28 cellular contexts compared by ENCODE assay signal in genomic region chr18:9991021-9992000, GRCh38.
"Had no signal": no experiment of that assay in that cellular context is flagged by ENCODE, and none has a peak within 500 bp of the region (broad histone marks: within the 10 kb centered on the region; RNA-seq: fewer than 3 reads in every experiment).

No MANE protein-coding gene starts in this region.

- H3K27ac Mint-ChIP-seq: activated B cell treated with CpG ODN at 0.5 μM for 24 hours; activated CD4-positive, alpha-beta T cell treated with anti-CD3 and anti-CD28 coated beads, Interleukin-2, amount 10 ng/mL, durations not matched to agents 24 days and 14 days; activated CD8-positive, alpha-beta memory T cell treated with anti-CD3 and anti-CD28 coated beads, Interleukin-2, amount 10 ng/mL, durations not matched to agents 7 days and 5 days; activated naive CD4-positive, alpha-beta T cell treated with anti-CD3 and anti-CD28 coated beads, Interleukin-2, amount 50 U/mL, for 24 hours; activated T-cell treated with anti-CD3 and anti-CD28 coated beads, Interleukin-2, amount 50 U/mL, for 24 hours; activated T-helper 1 cell treated with anti-CD3 and anti-CD28 coated beads, Interleukin-12 subunit alpha, Interleukin-12 subunit beta, Interleukin-2, Interleukin-4 antibody, amounts not matched to agents 30 ng/mL and 10 ng/mL and 1 ng/mL, durations not matched to agents 14 hours and 24 hours and 36 hours; T-cell had no signal

- H3K36me3 Mint-ChIP-seq: activated CD8-positive, alpha-beta memory T cell treated with anti-CD3 and anti-CD28 coated beads, Interleukin-2, amount 10 ng/mL, durations not matched to agents 7 days and 5 days; activated naive CD4-positive, alpha-beta T cell treated with anti-CD3 and anti-CD28 coated beads, Interleukin-2, amount 50 U/mL, for 24 hours; T-cell had no signal

- ATAC-seq: activated CD8-positive, alpha-beta memory T cell treated with anti-CD3 and anti-CD28 coated beads, Interleukin-2, amount 10 ng/mL, durations not matched to agents 7 days and 5 days; Panc1; T-cell had no signal

- FAIRE-seq: TTC549 had no signal

- H3K4me1 Mint-ChIP-seq: activated B cell treated with CpG ODN at 0.5 μM for 24 hours; activated CD4-positive, alpha-beta T cell treated with anti-CD3 and anti-CD28 coated beads, Interleukin-2, amount 10 ng/mL, durations not matched to agents 24 days and 14 days; activated CD8-positive, alpha-beta memory T cell treated with anti-CD3 and anti-CD28 coated beads, Interleukin-2, amount 10 ng/mL, durations not matched to agents 7 days and 5 days; activated naive CD4-positive, alpha-beta T cell treated with anti-CD3 and anti-CD28 coated beads, Interleukin-2, amount 50 U/mL, for 24 hours had no signal

- H3K9me3 Mint-ChIP-seq: activated B cell treated with CpG ODN at 0.5 μM for 24 hours; activated CD4-positive, alpha-beta T cell treated with anti-CD3 and anti-CD28 coated beads, Interleukin-2, amount 10 ng/mL, durations not matched to agents 24 days and 14 days; activated naive CD4-positive, alpha-beta T cell treated with anti-CD3 and anti-CD28 coated beads, Interleukin-2, amount 50 U/mL, for 24 hours; activated T-cell treated with anti-CD3 and anti-CD28 coated beads, Interleukin-2, amount 50 U/mL, for 24 hours; activated T-helper 1 cell treated with anti-CD3 and anti-CD28 coated beads, Interleukin-12 subunit alpha, Interleukin-12 subunit beta, Interleukin-2, Interleukin-4 antibody, amounts not matched to agents 30 ng/mL and 10 ng/mL and 1 ng/mL, durations not matched to agents 14 hours and 24 hours and 36 hours had no signal

- H3K27ac ChIP-seq: SK-N-MC had no signal

- DNase-seq: activated B cell treated with CpG ODN at 0.5 μM for 24 hours; activated CD4-positive, alpha-beta T cell treated with anti-CD3 and anti-CD28 coated beads for 1 hour; activated CD4-positive, alpha-beta T cell treated with anti-CD3 and anti-CD28 coated beads, Interleukin-2, amount 10 ng/mL, durations not matched to agents 24 days and 14 days; activated CD4-positive, alpha-beta T cell treated with anti-CD3 and anti-CD28 coated beads, Interleukin-2, amount 50 U/mL, for 48 hours; activated CD8-positive, alpha-beta memory T cell treated with anti-CD3 and anti-CD28 coated beads, Interleukin-2, amount 10 ng/mL, durations not matched to agents 7 days and 5 days; activated effector memory CD4-positive, alpha-beta T cell treated with Interleukin-2 at 50 U/mL for 16 hours; activated naive CD4-positive, alpha-beta T cell; activated T-cell treated with anti-CD3 and anti-CD28 coated beads, Interleukin-2, amount 50 U/mL, for 24 hours; aorta; Karpas-422; MM.1S; NCI-H1105; NCI-H1436; NCI-H1694 treated with DMSO at 0.1 percent for 48 hours; NCI-H2029 treated with DMSO at 0.1 percent for 48 hours; NCI-H510A treated with DMSO at 0.1 percent for 48 hours; NCI-H69; NK-92 treated with Interleukin-12 subunit alpha and Interleukin-12 subunit beta, amount 100 ng/mL, for 24 hours; OCI-M1; RPMI8226; T-cell; T-helper 2 cell; T1000 had no signal

- H3K4me3 ChIP-seq: SK-N-MC had no signal

- H3K4me3 Mint-ChIP-seq: activated B cell treated with CpG ODN at 0.5 μM for 24 hours; activated CD4-positive, alpha-beta T cell treated with anti-CD3 and anti-CD28 coated beads, Interleukin-2, amount 10 ng/mL, durations not matched to agents 24 days and 14 days; activated CD8-positive, alpha-beta memory T cell treated with anti-CD3 and anti-CD28 coated beads, Interleukin-2, amount 10 ng/mL, durations not matched to agents 7 days and 5 days; activated naive CD4-positive, alpha-beta T cell treated with anti-CD3 and anti-CD28 coated beads, Interleukin-2, amount 50 U/mL, for 24 hours; activated T-cell treated with anti-CD3 and anti-CD28 coated beads, Interleukin-2, amount 50 U/mL, for 24 hours; activated T-helper 1 cell treated with anti-CD3 and anti-CD28 coated beads, Interleukin-12 subunit alpha, Interleukin-12 subunit beta, Interleukin-2, Interleukin-4 antibody, amounts not matched to agents 30 ng/mL and 10 ng/mL and 1 ng/mL, durations not matched to agents 14 hours and 24 hours and 36 hours; T-cell had no signal
